ENCODE assay signal across 1 cellular context in genomic region chr12:116736962-116737773, GRCh38.
TF ChIP-seq lines count a peak whose summit lies in the region.

No MANE protein-coding gene starts in this region.

TF ChIP-seq in HEK293, 187 proteins besides CTCF, POLR2A, EP300 and RAD21 (continued from another document and continues in another):
- TF ChIP-seq ZNF518A (tag by site-specific recombination; conservative IDR thresholded peaks at IDR 0.05; ENCODE audit: low read depth) (no peak), KLF10 (tag by site-specific recombination; IDR thresholded peaks at IDR 0.05) (no peak), ZFP37 (tag by site-specific recombination; IDR thresholded peaks at IDR 0.05) (no peak), ZNF19 (tag by site-specific recombination; IDR thresholded peaks at IDR 0.05; ENCODE audit: low read depth) (no peak), ZNF501 (tag by site-specific recombination; IDR thresholded peaks at IDR 0.05) (no peak; the same call in 1 of the 2 replicates), BCL6B (tag by site-specific recombination; IDR thresholded peaks at IDR 0.05) (no peak), ZNF423 (tag by site-specific recombination; IDR thresholded peaks at IDR 0.05) (no peak), FEZF1 (tag by site-specific recombination; IDR thresholded peaks at IDR 0.05) (no peak), ZNF670 (tag by site-specific recombination; IDR thresholded peaks at IDR 0.05; ENCODE audit: low read depth) (no peak; the same call in 1 of the 2 replicates), ZNF157 (tag by site-specific recombination; IDR thresholded peaks at IDR 0.05) (peak; percentile 51; the same call in 1 of the 2 replicates), ZNF707 (tag by site-specific recombination; IDR thresholded peaks at IDR 0.05) (no peak), ZNF121 (tag by site-specific recombination; IDR thresholded peaks at IDR 0.05) (no peak), ZNF404 (tag by site-specific recombination; IDR thresholded peaks at IDR 0.05) (no peak), PRDM6 (tag by site-specific recombination; IDR thresholded peaks at IDR 0.05) (no peak), PRDM4 (tag by site-specific recombination; IDR thresholded peaks at IDR 0.05) (no peak), ZNF624 (tag by site-specific recombination; IDR thresholded peaks at IDR 0.05) (no peak), SCRT1 (tag by site-specific recombination; IDR thresholded peaks at IDR 0.05; ENCODE audit: borderline replicate concordance) (no peak), ZNF16 (tag by site-specific recombination; IDR thresholded peaks at IDR 0.05; ENCODE audit: low read depth) (no peak), ZEB2 (tag by site-specific recombination; IDR thresholded peaks at IDR 0.05) (no peak), ZNF221 (tag by site-specific recombination; IDR thresholded peaks at IDR 0.05; ENCODE audit: borderline replicate concordance) (no peak), TRIM28 (IDR thresholded peaks at IDR 0.05; ENCODE audit: borderline replicate concordance, low read length) (no peak), ZNF48 (tag by site-specific recombination; IDR thresholded peaks at IDR 0.05) (no peak), TCF7L2 (IDR thresholded peaks at IDR 0.05; ENCODE audit: borderline replicate concordance, low read depth, low read length) (no peak), ZNF394 (tag by site-specific recombination; IDR thresholded peaks at IDR 0.05; ENCODE audit: borderline replicate concordance) (no peak), ZNF843 (tag by site-specific recombination; IDR thresholded peaks at IDR 0.05) (no peak; the same call in 1 of the 2 replicates), ZNF274 (IDR thresholded peaks at IDR 0.05; ENCODE audit: low read length) (no peak), ZNF274 (tag by site-specific recombination; IDR thresholded peaks at IDR 0.05; ENCODE audit: borderline replicate concordance) (no peak), WT1 (tag by site-specific recombination; IDR thresholded peaks at IDR 0.05) (peak; percentile 57; the same call in 1 of the 2 replicates), ZNF626 (tag by site-specific recombination; IDR thresholded peaks at IDR 0.05) (no peak), ZBTB6 (tag by site-specific recombination; IDR thresholded peaks at IDR 0.05) (no peak), HOXA7 (CRISPR knock-in tag; IDR thresholded peaks at IDR 0.05; ENCODE audit: borderline replicate concordance) (no peak), ZNF701 (tag by site-specific recombination; IDR thresholded peaks at IDR 0.05) (no peak), ZNF174 (tag by site-specific recombination; IDR thresholded peaks at IDR 0.05) (no peak), ZNF791 (tag by site-specific recombination; IDR thresholded peaks at IDR 0.05) (0 out of 2 replicates have a peak, but pooled peaks have one; percentile 69), SP3 (tag by site-specific recombination; IDR thresholded peaks at IDR 0.05) (no peak), MZF1 (tag by site-specific recombination; IDR thresholded peaks at IDR 0.05; ENCODE audit: borderline replicate concordance) (no peak)
- TF ChIP-seq, protein P1, sequence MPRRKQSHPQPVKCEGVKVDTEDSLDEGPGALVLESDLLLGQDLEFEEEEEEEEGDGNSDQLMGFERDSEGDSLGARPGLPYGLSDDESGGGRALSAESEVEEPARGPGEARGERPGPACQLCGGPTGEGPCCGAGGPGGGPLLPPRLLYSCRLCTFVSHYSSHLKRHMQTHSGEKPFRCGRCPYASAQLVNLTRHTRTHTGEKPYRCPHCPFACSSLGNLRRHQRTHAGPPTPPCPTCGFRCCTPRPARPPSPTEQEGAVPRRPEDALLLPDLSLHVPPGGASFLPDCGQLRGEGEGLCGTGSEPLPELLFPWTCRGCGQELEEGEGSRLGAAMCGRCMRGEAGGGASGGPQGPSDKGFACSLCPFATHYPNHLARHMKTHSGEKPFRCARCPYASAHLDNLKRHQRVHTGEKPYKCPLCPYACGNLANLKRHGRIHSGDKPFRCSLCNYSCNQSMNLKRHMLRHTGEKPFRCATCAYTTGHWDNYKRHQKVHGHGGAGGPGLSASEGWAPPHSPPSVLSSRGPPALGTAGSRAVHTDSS (tag by site-specific recombination; IDR thresholded peaks at IDR 0.05), result no peak
- TF ChIP-seq, protein P2, sequence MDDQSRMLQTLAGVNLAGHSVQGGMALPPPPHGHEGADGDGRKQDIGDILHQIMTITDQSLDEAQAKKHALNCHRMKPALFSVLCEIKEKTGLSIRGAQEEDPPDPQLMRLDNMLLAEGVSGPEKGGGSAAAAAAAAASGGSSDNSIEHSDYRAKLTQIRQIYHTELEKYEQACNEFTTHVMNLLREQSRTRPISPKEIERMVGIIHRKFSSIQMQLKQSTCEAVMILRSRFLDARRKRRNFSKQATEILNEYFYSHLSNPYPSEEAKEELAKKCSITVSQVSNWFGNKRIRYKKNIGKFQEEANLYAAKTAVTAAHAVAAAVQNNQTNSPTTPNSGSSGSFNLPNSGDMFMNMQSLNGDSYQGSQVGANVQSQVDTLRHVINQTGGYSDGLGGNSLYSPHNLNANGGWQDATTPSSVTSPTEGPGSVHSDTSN (CRISPR knock-in tag; IDR thresholded peaks at IDR 0.05), result no peak
- TF ChIP-seq, protein P3, sequence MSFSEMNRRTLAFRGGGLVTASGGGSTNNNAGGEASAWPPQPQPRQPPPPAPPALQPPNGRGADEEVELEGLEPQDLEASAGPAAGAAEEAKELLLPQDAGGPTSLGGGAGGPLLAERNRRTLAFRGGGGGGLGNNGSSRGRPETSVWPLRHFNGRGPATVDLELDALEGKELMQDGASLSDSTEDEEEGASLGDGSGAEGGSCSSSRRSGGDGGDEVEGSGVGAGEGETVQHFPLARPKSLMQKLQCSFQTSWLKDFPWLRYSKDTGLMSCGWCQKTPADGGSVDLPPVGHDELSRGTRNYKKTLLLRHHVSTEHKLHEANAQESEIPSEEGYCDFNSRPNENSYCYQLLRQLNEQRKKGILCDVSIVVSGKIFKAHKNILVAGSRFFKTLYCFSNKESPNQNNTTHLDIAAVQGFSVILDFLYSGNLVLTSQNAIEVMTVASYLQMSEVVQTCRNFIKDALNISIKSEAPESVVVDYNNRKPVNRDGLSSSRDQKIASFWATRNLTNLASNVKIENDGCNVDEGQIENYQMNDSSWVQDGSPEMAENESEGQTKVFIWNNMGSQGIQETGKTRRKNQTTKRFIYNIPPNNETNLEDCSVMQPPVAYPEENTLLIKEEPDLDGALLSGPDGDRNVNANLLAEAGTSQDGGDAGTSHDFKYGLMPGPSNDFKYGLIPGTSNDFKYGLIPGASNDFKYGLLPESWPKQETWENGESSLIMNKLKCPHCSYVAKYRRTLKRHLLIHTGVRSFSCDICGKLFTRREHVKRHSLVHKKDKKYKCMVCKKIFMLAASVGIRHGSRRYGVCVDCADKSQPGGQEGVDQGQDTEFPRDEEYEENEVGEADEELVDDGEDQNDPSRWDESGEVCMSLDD (tag by site-specific recombination; IDR thresholded peaks at IDR 0.05), result peak; percentile 51; the same call in 1 of the 2 replicates
- TF ChIP-seq, protein P4, sequence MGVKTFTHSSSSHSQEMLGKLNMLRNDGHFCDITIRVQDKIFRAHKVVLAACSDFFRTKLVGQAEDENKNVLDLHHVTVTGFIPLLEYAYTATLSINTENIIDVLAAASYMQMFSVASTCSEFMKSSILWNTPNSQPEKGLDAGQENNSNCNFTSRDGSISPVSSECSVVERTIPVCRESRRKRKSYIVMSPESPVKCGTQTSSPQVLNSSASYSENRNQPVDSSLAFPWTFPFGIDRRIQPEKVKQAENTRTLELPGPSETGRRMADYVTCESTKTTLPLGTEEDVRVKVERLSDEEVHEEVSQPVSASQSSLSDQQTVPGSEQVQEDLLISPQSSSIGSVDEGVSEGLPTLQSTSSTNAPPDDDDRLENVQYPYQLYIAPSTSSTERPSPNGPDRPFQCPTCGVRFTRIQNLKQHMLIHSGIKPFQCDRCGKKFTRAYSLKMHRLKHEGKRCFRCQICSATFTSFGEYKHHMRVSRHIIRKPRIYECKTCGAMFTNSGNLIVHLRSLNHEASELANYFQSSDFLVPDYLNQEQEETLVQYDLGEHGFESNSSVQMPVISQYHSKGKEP (tag by site-specific recombination; IDR thresholded peaks at IDR 0.05), result no peak
- TF ChIP-seq, protein P5, sequence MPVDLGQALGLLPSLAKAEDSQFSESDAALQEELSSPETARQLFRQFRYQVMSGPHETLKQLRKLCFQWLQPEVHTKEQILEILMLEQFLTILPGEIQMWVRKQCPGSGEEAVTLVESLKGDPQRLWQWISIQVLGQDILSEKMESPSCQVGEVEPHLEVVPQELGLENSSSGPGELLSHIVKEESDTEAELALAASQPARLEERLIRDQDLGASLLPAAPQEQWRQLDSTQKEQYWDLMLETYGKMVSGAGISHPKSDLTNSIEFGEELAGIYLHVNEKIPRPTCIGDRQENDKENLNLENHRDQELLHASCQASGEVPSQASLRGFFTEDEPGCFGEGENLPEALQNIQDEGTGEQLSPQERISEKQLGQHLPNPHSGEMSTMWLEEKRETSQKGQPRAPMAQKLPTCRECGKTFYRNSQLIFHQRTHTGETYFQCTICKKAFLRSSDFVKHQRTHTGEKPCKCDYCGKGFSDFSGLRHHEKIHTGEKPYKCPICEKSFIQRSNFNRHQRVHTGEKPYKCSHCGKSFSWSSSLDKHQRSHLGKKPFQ (tag by site-specific recombination; IDR thresholded peaks at IDR 0.05), result no peak
